Comparison of ENCODE assay signal across 2 cellular contexts in the genomic region with DNA sequence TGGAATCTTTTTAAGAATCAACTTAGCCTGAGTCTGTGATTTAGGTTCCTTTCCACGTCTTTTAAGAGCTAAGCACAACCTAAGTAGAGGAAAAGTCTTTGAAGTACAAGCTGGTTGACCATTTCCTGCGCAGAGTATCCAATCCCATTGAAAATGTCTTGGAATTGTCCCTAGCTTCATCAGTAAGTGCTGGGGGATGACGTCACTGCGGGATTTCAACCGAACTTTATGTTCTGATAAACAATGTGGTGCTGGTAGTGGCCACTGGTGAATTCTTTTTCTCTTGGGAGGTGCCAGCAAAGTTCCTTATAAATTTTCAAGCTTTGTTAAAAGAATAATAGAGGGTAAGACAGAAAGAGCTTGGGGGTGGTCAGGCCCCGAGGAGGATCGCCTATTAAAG.
TF ChIP-seq lines count a peak whose summit lies in the region.

No MANE protein-coding gene starts in this region.

TF ChIP-seq in A549, 52 proteins besides CTCF, POLR2A, EP300 and RAD21 (continued from another document):
- TF ChIP-seq, protein P1, sequence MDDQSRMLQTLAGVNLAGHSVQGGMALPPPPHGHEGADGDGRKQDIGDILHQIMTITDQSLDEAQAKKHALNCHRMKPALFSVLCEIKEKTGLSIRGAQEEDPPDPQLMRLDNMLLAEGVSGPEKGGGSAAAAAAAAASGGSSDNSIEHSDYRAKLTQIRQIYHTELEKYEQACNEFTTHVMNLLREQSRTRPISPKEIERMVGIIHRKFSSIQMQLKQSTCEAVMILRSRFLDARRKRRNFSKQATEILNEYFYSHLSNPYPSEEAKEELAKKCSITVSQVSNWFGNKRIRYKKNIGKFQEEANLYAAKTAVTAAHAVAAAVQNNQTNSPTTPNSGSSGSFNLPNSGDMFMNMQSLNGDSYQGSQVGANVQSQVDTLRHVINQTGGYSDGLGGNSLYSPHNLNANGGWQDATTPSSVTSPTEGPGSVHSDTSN (IDR thresholded peaks at IDR 0.05): no peak
- no peak for TF ChIP-seq NPAS2 (CRISPR knock-in tag; IDR thresholded peaks at IDR 0.05; ENCODE audit: borderline replicate concordance)
- no peak for TF ChIP-seq RARB (CRISPR knock-in tag; IDR thresholded peaks at IDR 0.05)
- TF ChIP-seq PHF8 (IDR thresholded peaks at IDR 0.05; ENCODE audit: borderline replicate concordance, low read depth): no peak
- no peak for TF ChIP-seq RFX5 (IDR thresholded peaks at IDR 0.05)
- no peak for TF ChIP-seq POLR2AphosphoS2 (conservative IDR thresholded peaks at IDR 0.05; ENCODE audit: low read length)
- no peak for TF ChIP-seq EHMT2 (IDR thresholded peaks at IDR 0.05; ENCODE audit: low read depth)
- no peak for TF ChIP-seq MYC (IDR thresholded peaks at IDR 0.05; ENCODE audit: borderline replicate concordance, low read length)
- no peak for TF ChIP-seq TP53 (CRISPR knock-in tag; IDR thresholded peaks at IDR 0.05)
- TF ChIP-seq, protein P2, sequence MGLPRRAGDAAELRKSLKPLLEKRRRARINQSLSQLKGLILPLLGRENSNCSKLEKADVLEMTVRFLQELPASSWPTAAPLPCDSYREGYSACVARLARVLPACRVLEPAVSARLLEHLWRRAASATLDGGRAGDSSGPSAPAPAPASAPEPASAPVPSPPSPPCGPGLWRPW (IDR thresholded peaks at IDR 0.05): no peak
- TF ChIP-seq, protein P3, sequence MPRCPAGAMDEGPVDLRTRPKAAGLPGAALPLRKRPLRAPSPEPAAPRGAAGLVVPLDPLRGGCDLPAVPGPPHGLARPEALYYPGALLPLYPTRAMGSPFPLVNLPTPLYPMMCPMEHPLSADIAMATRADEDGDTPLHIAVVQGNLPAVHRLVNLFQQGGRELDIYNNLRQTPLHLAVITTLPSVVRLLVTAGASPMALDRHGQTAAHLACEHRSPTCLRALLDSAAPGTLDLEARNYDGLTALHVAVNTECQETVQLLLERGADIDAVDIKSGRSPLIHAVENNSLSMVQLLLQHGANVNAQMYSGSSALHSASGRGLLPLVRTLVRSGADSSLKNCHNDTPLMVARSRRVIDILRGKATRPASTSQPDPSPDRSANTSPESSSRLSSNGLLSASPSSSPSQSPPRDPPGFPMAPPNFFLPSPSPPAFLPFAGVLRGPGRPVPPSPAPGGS (IDR thresholded peaks at IDR 0.05): no peak
- no peak for TF ChIP-seq KDM5A (IDR thresholded peaks at IDR 0.05)
- no peak for TF ChIP-seq SMC3 (IDR thresholded peaks at IDR 0.05)
- no peak for TF ChIP-seq MAFK (IDR thresholded peaks at IDR 0.05; ENCODE audit: partially characterized antibody)
- TF ChIP-seq FOSL2 (IDR thresholded peaks at IDR 0.05): no peak
- no peak for TF ChIP-seq FOSL2 (CRISPR knock-in tag; IDR thresholded peaks at IDR 0.05)
- no peak for TF ChIP-seq KDM1A (IDR thresholded peaks at IDR 0.05; ENCODE audit: low read depth)
- TF ChIP-seq EHF (CRISPR knock-in tag; IDR thresholded peaks at IDR 0.05): no peak
- TF ChIP-seq, protein P4, sequence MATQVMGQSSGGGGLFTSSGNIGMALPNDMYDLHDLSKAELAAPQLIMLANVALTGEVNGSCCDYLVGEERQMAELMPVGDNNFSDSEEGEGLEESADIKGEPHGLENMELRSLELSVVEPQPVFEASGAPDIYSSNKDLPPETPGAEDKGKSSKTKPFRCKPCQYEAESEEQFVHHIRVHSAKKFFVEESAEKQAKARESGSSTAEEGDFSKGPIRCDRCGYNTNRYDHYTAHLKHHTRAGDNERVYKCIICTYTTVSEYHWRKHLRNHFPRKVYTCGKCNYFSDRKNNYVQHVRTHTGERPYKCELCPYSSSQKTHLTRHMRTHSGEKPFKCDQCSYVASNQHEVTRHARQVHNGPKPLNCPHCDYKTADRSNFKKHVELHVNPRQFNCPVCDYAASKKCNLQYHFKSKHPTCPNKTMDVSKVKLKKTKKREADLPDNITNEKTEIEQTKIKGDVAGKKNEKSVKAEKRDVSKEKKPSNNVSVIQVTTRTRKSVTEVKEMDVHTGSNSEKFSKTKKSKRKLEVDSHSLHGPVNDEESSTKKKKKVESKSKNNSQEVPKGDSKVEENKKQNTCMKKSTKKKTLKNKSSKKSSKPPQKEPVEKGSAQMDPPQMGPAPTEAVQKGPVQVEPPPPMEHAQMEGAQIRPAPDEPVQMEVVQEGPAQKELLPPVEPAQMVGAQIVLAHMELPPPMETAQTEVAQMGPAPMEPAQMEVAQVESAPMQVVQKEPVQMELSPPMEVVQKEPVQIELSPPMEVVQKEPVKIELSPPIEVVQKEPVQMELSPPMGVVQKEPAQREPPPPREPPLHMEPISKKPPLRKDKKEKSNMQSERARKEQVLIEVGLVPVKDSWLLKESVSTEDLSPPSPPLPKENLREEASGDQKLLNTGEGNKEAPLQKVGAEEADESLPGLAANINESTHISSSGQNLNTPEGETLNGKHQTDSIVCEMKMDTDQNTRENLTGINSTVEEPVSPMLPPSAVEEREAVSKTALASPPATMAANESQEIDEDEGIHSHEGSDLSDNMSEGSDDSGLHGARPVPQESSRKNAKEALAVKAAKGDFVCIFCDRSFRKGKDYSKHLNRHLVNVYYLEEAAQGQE (IDR thresholded peaks at IDR 0.05): no peak
TF ChIP-seq in A549: peak in this region for 0.

TF ChIP-seq in IMR-90, 13 proteins besides CTCF, POLR2A, EP300 and RAD21 (continued from another document):
- TF ChIP-seq, protein P5, sequence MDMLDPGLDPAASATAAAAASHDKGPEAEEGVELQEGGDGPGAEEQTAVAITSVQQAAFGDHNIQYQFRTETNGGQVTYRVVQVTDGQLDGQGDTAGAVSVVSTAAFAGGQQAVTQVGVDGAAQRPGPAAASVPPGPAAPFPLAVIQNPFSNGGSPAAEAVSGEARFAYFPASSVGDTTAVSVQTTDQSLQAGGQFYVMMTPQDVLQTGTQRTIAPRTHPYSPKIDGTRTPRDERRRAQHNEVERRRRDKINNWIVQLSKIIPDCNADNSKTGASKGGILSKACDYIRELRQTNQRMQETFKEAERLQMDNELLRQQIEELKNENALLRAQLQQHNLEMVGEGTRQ (IDR thresholded peaks at IDR 0.05; ENCODE audit: low read depth, low read length): no peak
- TF ChIP-seq RCOR1 (IDR thresholded peaks at IDR 0.05; ENCODE audit: insufficient replicate concordance, low read length): no peak
- TF ChIP-seq, protein P6, sequence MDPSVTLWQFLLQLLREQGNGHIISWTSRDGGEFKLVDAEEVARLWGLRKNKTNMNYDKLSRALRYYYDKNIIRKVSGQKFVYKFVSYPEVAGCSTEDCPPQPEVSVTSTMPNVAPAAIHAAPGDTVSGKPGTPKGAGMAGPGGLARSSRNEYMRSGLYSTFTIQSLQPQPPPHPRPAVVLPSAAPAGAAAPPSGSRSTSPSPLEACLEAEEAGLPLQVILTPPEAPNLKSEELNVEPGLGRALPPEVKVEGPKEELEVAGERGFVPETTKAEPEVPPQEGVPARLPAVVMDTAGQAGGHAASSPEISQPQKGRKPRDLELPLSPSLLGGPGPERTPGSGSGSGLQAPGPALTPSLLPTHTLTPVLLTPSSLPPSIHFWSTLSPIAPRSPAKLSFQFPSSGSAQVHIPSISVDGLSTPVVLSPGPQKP (IDR thresholded peaks at IDR 0.05; ENCODE audit: borderline replicate concordance, low read depth, low read length): no peak
